10 cellular contexts compared by ENCODE assay signal in genomic region chr1:16684152-16684551, GRCh38. TPM values are rescaled to one million over a fixed set of nuclear protein-coding genes. Genes with fewer than 3 reads are reported as not detected.
DNase-seq lines count a peak whose midpoint lies in the region; ATAC-seq and TF ChIP-seq lines count a peak whose summit lies in the region.
"Not testable (repeated sequence)": the region's sequence is repeated elsewhere in the genome, so short reads cannot be mapped to it uniquely, and the experiment has no call there.
"Had no signal": no experiment of that assay in that cellular context is flagged by ENCODE, and none has a peak within 500 bp of the region (broad histone marks: within the 10 kb centered on the region; RNA-seq: fewer than 3 reads in every experiment).

No MANE protein-coding gene starts in this region.

- not testable (repeated sequence) for H3K4me3 ChIP-seq in MM.1S (ENCODE audit: low read length); RWPE2 (ENCODE audit: severe bottlenecking); fibroblast of villous mesenchyme (ENCODE audit: low read depth, low read length)

- not testable (repeated sequence) for TF ChIP-seq CTCF in MM.1S (IDR thresholded peaks at IDR 0.05; ENCODE audit: low read length); RWPE2 (IDR thresholded peaks at IDR 0.05; ENCODE audit: poor library complexity, severe bottlenecking); fibroblast of villous mesenchyme (IDR thresholded peaks at IDR 0.05; ENCODE audit: insufficient read depth, low read depth, low read length)

- not testable (repeated sequence) for H3K9me3 ChIP-seq in MM.1S (replicated peaks; ENCODE audit: insufficient read depth, low read length); RWPE2 (ENCODE audit: severe bottlenecking)

- H3K27me3 ChIP-seq in MM.1S (replicated peaks; ENCODE audit: insufficient read depth, low read length), result peaks cover 12% of the 10 kb centered on the region
- H3K27me3 ChIP-seq in RWPE2 (ENCODE audit: insufficient read depth, poor library complexity, severe bottlenecking), result not testable (repeated sequence)

- not testable (repeated sequence) for H2AFZ ChIP-seq in MM.1S (ENCODE audit: low read length)

- H3K79me2 ChIP-seq in MM.1S (ENCODE audit: low read length), result not testable (repeated sequence)

- not testable (repeated sequence) for H3K4me2 ChIP-seq in MM.1S (ENCODE audit: low read depth, low read length)

- not testable (repeated sequence) for H3K9me2 ChIP-seq in MM.1S (replicated peaks; ENCODE audit: insufficient read depth, low read length)

- not testable (repeated sequence) for H3K4me1 ChIP-seq in MM.1S (ENCODE audit: low read length); RWPE2 (ENCODE audit: insufficient read depth, poor library complexity, severe bottlenecking)

- not testable (repeated sequence) for H3K36me3 ChIP-seq in MM.1S (replicated peaks; ENCODE audit: insufficient read depth, low read length); RWPE2 (ENCODE audit: low read depth)

- not testable (repeated sequence) for H4K20me1 ChIP-seq in MM.1S (ENCODE audit: insufficient read depth, low read length)

- not testable (repeated sequence) for H3K9ac ChIP-seq in MM.1S (ENCODE audit: low read length)

- H3F3A ChIP-seq in MM.1S (ENCODE audit: insufficient read depth, low read length), result not testable (repeated sequence)

- peak; percentile 43 for DNase-seq in MM.1S
- DNase-seq in RWPE2 (ENCODE audit: low spot score), result not testable (repeated sequence)
- peak; percentile 65 for DNase-seq in fibroblast of villous mesenchyme (ENCODE audit: low read depth)

- ATAC-seq in GM18502 (IDR thresholded peaks at IDR 0.05; ENCODE audit: poor library complexity, unreplicated experiment) (peak; percentile 60), GM19463 (IDR thresholded peaks at IDR 0.05; ENCODE audit: unreplicated experiment) (peak; percentile 45), HG02938 (IDR thresholded peaks at IDR 0.05; ENCODE audit: unreplicated experiment) (peak; percentile 64), HG03175 (IDR thresholded peaks at IDR 0.05; ENCODE audit: unreplicated experiment) (peak; percentile 43), RWPE2 (ENCODE audit: low read depth) (peak; percentile 28; the same call in 1 of the 3 replicates)

- H3K27ac ChIP-seq in MM.1S (ENCODE audit: low read length); RWPE2 (ENCODE audit: poor library complexity, severe bottlenecking): not testable (repeated sequence)

RNA-seq across cellular contexts. Expression of gene RNU1-3, which starts 17.4 kb away (rescaled TPM):
- under 0.01 TPM in 1 of 2 replicates, not detected in the other for total RNA-seq in fibroblast of villous mesenchyme
- total RNA-seq: GM23338, HT1080, LHCN-M2 had no signal

RNA-seq across cellular contexts. Expression of gene RNU1-4, which starts 56.2 kb away (rescaled TPM):
- total RNA-seq in fibroblast of villous mesenchyme, result under 0.01 TPM in 1 of 2 replicates, not detected in the other
- total RNA-seq: GM23338, HT1080, LHCN-M2 had no signal
